8 cellular contexts compared by ENCODE assay signal in genomic region chr14:97219356-97220017, GRCh38.
A peak's percentile ranks its signal among the peaks of the same experiment; 100 is the strongest.
DNase-seq lines count a peak whose midpoint lies in the region; ATAC-seq and TF ChIP-seq lines count a peak whose summit lies in the region.

No MANE protein-coding gene starts in this region.

- WGBS in sigmoid colon, 2 donors, result 9 to 18% methylated on average over 35 of the region's 35 CpGs

- H4K20me1 ChIP-seq in BLaER1 (no peaks in the 10 kb centered on the region), PC-3 (ENCODE audit: low read length) (no peaks in the 10 kb centered on the region)

- H3K4me1 ChIP-seq in BLaER1 (peaks cover 21% of the 10 kb centered on the region), PC-3 (ENCODE audit: insufficient read depth, low read length) (no peaks in the 10 kb centered on the region), sigmoid colon (peaks cover 0 to 16% (median 13%) of the 10 kb centered on the region in 4 donors)
- H3K4me1 ChIP-seq in naive thymus-derived CD4-positive, alpha-beta T cell (ENCODE audit: control insufficient read depth in 2 of 2, insufficient read depth in 2 of 2, low read length in 2 of 2), result peaks cover 0 to 7% of the 10 kb centered on the region in 2 donors

- H3K4me3 ChIP-seq in BLaER1 (peak overlapping the region; percentile 61), PC-3 (ENCODE audit: low read length) (no peak overlapping the region), brain microvascular endothelial cell (ENCODE audit: low read depth, low read length) (peak overlapping the region; percentile 24), sigmoid colon (peak overlapping the region in 2 of 4 donors; percentile 27 to 28)
- H3K4me3 ChIP-seq in naive thymus-derived CD4-positive, alpha-beta T cell (ENCODE audit: low read length), result peak overlapping the region; percentile 76

- POLR2A ChIA-PET in PC-3 (lab: Charles Lee; ENCODE audit: unreplicated experiment), result no interaction called here
- POLR2A ChIA-PET in naive thymus-derived CD4-positive, alpha-beta T cell (lab: Charles Lee), result interaction anchor here (0.6 kb wide), 1 partner anchor 229 kb away, joined by 3 read pairs; no protein-coding TSS in a partner anchor

- in situ Hi-C loops in brain microvascular endothelial cell (cut with HindIII; ENCODE audit: low pct_ligation_motif_present, low sequenced_read_pairs), result no loop called here

- H3K9ac ChIP-seq in BLaER1 (peak overlapping the region; percentile 31; the same call in 1 of the 2 replicates), PC-3 (ENCODE audit: low read length) (no peak overlapping the region)

- no peaks in the 10 kb centered on the region for H3F3A ChIP-seq in PC-3 (ENCODE audit: low read length, unreplicated experiment)

- peak overlapping the region; percentile 32; the same call in 1 of the 2 replicates for H2AFZ ChIP-seq in PC-3 (ENCODE audit: low read length)

- no peak for TF ChIP-seq CTCF in PC-3 (conservative IDR thresholded peaks at IDR 0.05; ENCODE audit: low read depth, low read length)
- TF ChIP-seq CTCF in brain microvascular endothelial cell (IDR thresholded peaks at IDR 0.05; ENCODE audit: low read depth, low read length, missing control alignments), result no peak
- no peak for TF ChIP-seq CTCF in sigmoid colon (IDR thresholded peaks at IDR 0.05)

- intact Hi-C loops in PC-3 (cut with micrococcal nuclease) (no loop called here), sigmoid colon (cut with DNase I) (no loop called here), sciatic nerve (cut with DNase I) (no loop called here)
- intact Hi-C loops in naive thymus-derived CD4-positive, alpha-beta T cell (cut with micrococcal nuclease), result loop anchor here in 1 of 2 donors (5.0 kb wide), 1 partner anchor 193 kb away; no protein-coding TSS in a partner anchor

- TF ChIP-seq POLR2A in sigmoid colon (IDR thresholded peaks at IDR 0.05), result no peak

- no peaks in the 10 kb centered on the region for H3K79me2 ChIP-seq in PC-3 (ENCODE audit: low read length)

- CTCF ChIA-PET in PC-3 (lab: Charles Lee), result interaction anchor here (0.6 kb wide), 1 partner anchor 34 kb away, joined by 3 read pairs; no protein-coding TSS in a partner anchor
- CTCF ChIA-PET in naive thymus-derived CD4-positive, alpha-beta T cell (lab: Charles Lee), result interaction anchor here (0.6 to 1.3 kb wide), 2 partner anchors 9 to 1129 kb away, joined by 3 read pairs; no protein-coding TSS in a partner anchor

- no peak for TF ChIP-seq EP300 in sigmoid colon (IDR thresholded peaks at IDR 0.05)

- BruUV-seq in PC-3 (replicated peaks; lab: Mats Ljungman, UMichigan), result no TSS peak

- peaks cover 8 to 39% (median 29%) of the 10 kb centered on the region in 7 donors for H3K4me1 Mint-ChIP-seq in naive thymus-derived CD4-positive, alpha-beta T cell

- peak overlapping the region; percentile 85 for H3K4me2 ChIP-seq in BLaER1
- H3K4me2 ChIP-seq in PC-3 (ENCODE audit: low read length), result no peak overlapping the region

- H3K27ac ChIP-seq in BLaER1 (no peak overlapping the region), PC-3 (ENCODE audit: low read length) (no peak overlapping the region), brain microvascular endothelial cell (no peak overlapping the region), sigmoid colon (no peak overlapping the region)
- no peak overlapping the region for H3K27ac ChIP-seq in naive thymus-derived CD4-positive, alpha-beta T cell (ENCODE audit: low read depth, low read length)

- peak overlapping the region in 7 of 9 donors; percentile 8 to 84 (median 66) for H3K27ac Mint-ChIP-seq in naive thymus-derived CD4-positive, alpha-beta T cell

- H3K9me3 ChIP-seq in BLaER1 (no peaks in the 10 kb centered on the region; the same call in 1 of the 2 replicates), PC-3 (ENCODE audit: low read length) (no peaks in the 10 kb centered on the region), sigmoid colon (no peaks in the 10 kb centered on the region)
- no peaks in the 10 kb centered on the region for H3K9me3 ChIP-seq in naive thymus-derived CD4-positive, alpha-beta T cell (ENCODE audit: control insufficient read depth in 2 of 3, low read length in 3 of 3)

- no peaks in the 10 kb centered on the region for H3K9me3 Mint-ChIP-seq in naive thymus-derived CD4-positive, alpha-beta T cell

- H3K36me3 Mint-ChIP-seq in naive thymus-derived CD4-positive, alpha-beta T cell, result peaks cover 0 to 1% (median 0%) of the 10 kb centered on the region in 5 donors

- ATAC-seq in PC-3, result peak; percentile 32; the same call in 1 of the 2 replicates
- peak; percentile 38 for ATAC-seq in naive thymus-derived CD4-positive, alpha-beta T cell
- no peak for ATAC-seq in sciatic nerve

- peak overlapping the region; percentile 81 to 93 (median 88) for H3K4me3 Mint-ChIP-seq in naive thymus-derived CD4-positive, alpha-beta T cell

- H3K9me2 ChIP-seq in PC-3 (replicated peaks; ENCODE audit: low read length), result no peaks in the 10 kb centered on the region

- no peak for DNase-seq in PC-3
- DNase-seq in brain microvascular endothelial cell, result no peak
- peak in 5 of 9 donors; percentile 3 to 29 (median 24) for DNase-seq in naive thymus-derived CD4-positive, alpha-beta T cell
- DNase-seq in stimulated activated naive CD4-positive, alpha-beta T cell treated with Interleukin-2 at 50 U/mL for 16 hours (lab: John Stamatoyannopoulos, UW), result no peak
- no peak for DNase-seq in sigmoid colon
- DNase-seq in kidney tubule cell (ENCODE audit: low spot score), result no peak
- no peak for DNase-seq in sciatic nerve (ENCODE audit: low spot score)

- peaks cover 7 to 67% (median 17%) of the 10 kb centered on the region in 5 donors for H3K27me3 Mint-ChIP-seq in naive thymus-derived CD4-positive, alpha-beta T cell

- no peaks in the 10 kb centered on the region for H3K36me3 ChIP-seq in BLaER1
- no peaks in the 10 kb centered on the region for H3K36me3 ChIP-seq in PC-3 (ENCODE audit: low read depth, low read length)
- no peaks in the 10 kb centered on the region for H3K36me3 ChIP-seq in brain microvascular endothelial cell (replicated peaks)
- no peaks in the 10 kb centered on the region for H3K36me3 ChIP-seq in naive thymus-derived CD4-positive, alpha-beta T cell (ENCODE audit: control insufficient read depth in 2 of 3, insufficient read depth in 3 of 3, low read length in 3 of 3)
- H3K36me3 ChIP-seq in sigmoid colon, result no peaks in the 10 kb centered on the region

- H3K27me3 ChIP-seq in BLaER1 (peaks cover 23% of the 10 kb centered on the region), PC-3 (ENCODE audit: low read length) (peaks cover 95% of the 10 kb centered on the region), brain microvascular endothelial cell (replicated peaks) (peaks cover 5% of the 10 kb centered on the region), sigmoid colon (peaks cover 9 to 49% (median 21%) of the 10 kb centered on the region in 3 donors)
- no peaks in the 10 kb centered on the region for H3K27me3 ChIP-seq in naive thymus-derived CD4-positive, alpha-beta T cell (ENCODE audit: control insufficient read depth in 2 of 2, insufficient read depth in 2 of 2, low read length in 2 of 2)

Comparison
In these comparisons a context has a peak if more than half of its experiments do, and no peak if none do; other contexts are left out.
1. DNase-seq: peak in naive thymus-derived CD4-positive, alpha-beta T cell (5 of 9); none in PC-3 (single experiment), brain microvascular endothelial cell (single experiment), stimulated activated naive CD4-positive, alpha-beta T cell treated with Interleukin-2 at 50 U/mL for 16 hours (single experiment), sigmoid colon (single experiment), kidney tubule cell (single experiment) and sciatic nerve (single experiment).